1 cellular context compared by ENCODE assay signal in genomic region chr17:17835415-17836249, GRCh38.
TF ChIP-seq lines count a peak whose summit lies in the region.

No MANE protein-coding gene starts in this region.

TF ChIP-seq in K562, 482 proteins besides CTCF, POLR2A, EP300 and RAD21 (continued from another document and continues in another):
- TF ChIP-seq DLX4 (CRISPR knock-in tag; IDR thresholded peaks at IDR 0.05) (no peak), SPI1 (IDR thresholded peaks at IDR 0.05; ENCODE audit: borderline replicate concordance, low read depth, low read length) (no peak), SIN3B (IDR thresholded peaks at IDR 0.05; ENCODE audit: low read depth) (no peak), NR0B1 (IDR thresholded peaks at IDR 0.05; ENCODE audit: partially characterized antibody) (no peak), HNRNPUL1 (IDR thresholded peaks at IDR 0.05; ENCODE audit: low read length) (no peak), ZNF589 (CRISPR knock-in tag; IDR thresholded peaks at IDR 0.05; ENCODE audit: low read depth) (no peak), ZBTB43 (CRISPR knock-in tag; IDR thresholded peaks at IDR 0.05) (no peak), ETS2 (tag; IDR thresholded peaks at IDR 0.05; ENCODE audit: borderline replicate concordance, poor library complexity, severe bottlenecking) (no peak), CREB3L1 (IDR thresholded peaks at IDR 0.05; ENCODE audit: borderline replicate concordance, low read depth) (no peak; the same call in 1 of the 2 replicates), RBM25 (IDR thresholded peaks at IDR 0.05; ENCODE audit: low read depth, low read length, severe bottlenecking) (no peak), ELK1 (CRISPR knock-in tag; IDR thresholded peaks at IDR 0.05) (no peak), THAP12 (CRISPR knock-in tag; IDR thresholded peaks at IDR 0.05) (no peak), ZKSCAN3 (CRISPR knock-in tag; IDR thresholded peaks at IDR 0.05) (no peak), HEY1 (CRISPR knock-in tag; IDR thresholded peaks at IDR 0.05; ENCODE audit: borderline replicate concordance) (no peak), ZFP1 (CRISPR knock-in tag; IDR thresholded peaks at IDR 0.05) (no peak), KAT8 (IDR thresholded peaks at IDR 0.05; ENCODE audit: low read depth) (no peak), SMAD2 (IDR thresholded peaks at IDR 0.05; ENCODE audit: low read depth, low read length) (no peak), ARID2 (IDR thresholded peaks at IDR 0.05) (0 out of 2 replicates have a peak, but pooled peaks have one; percentile 33), ZKSCAN1 (IDR thresholded peaks at IDR 0.05; ENCODE audit: low read depth, low read length) (no peak), HOMEZ (CRISPR knock-in tag; IDR thresholded peaks at IDR 0.05) (no peak), SOX6 (IDR thresholded peaks at IDR 0.05) (no peak), YBX1 (IDR thresholded peaks at IDR 0.05) (no peak), ZNF165 (CRISPR knock-in tag; IDR thresholded peaks at IDR 0.05; ENCODE audit: borderline replicate concordance) (no peak), ZBTB7A (IDR thresholded peaks at IDR 0.05; ENCODE audit: borderline replicate concordance, control insufficient read depth, low read depth, low read length) (no peak), ZNF740 (CRISPR knock-in tag; IDR thresholded peaks at IDR 0.05) (no peak), ZNF740 (tag; IDR thresholded peaks at IDR 0.05) (no peak), ZNF764 (CRISPR knock-in tag; IDR thresholded peaks at IDR 0.05; ENCODE audit: low read depth) (no peak), STAT6 (CRISPR knock-in tag; IDR thresholded peaks at IDR 0.05) (no peak), MCM2 (IDR thresholded peaks at IDR 0.05; ENCODE audit: low read depth) (no peak), NFIC (IDR thresholded peaks at IDR 0.05) (0 out of 2 replicates have a peak, but pooled peaks have one; percentile 1), YY1 (IDR thresholded peaks at IDR 0.05; ENCODE audit: borderline replicate concordance in 1 of 3, control insufficient read depth in 1 of 3, extremely low read depth in 1 of 3, insufficient read depth in 3 of 3, insufficient read length in 1 of 3, insufficient replicate concordance in 2 of 3, low read depth in 1 of 3, low read length in 2 of 3) (no peak), ZBTB8A (IDR thresholded peaks at IDR 0.05; ENCODE audit: partially characterized antibody) (no peak), EHMT2 (IDR thresholded peaks at IDR 0.05) (no peak), ELF2 (CRISPR knock-in tag; IDR thresholded peaks at IDR 0.05) (no peak), ZNF57 (CRISPR knock-in tag; IDR thresholded peaks at IDR 0.05) (no peak), IRF1 (CRISPR knock-in tag; IDR thresholded peaks at IDR 0.05; ENCODE audit: borderline replicate concordance) (no peak), ZBTB33 (CRISPR knock-in tag; IDR thresholded peaks at IDR 0.05) (no peak), ZNF133 (CRISPR knock-in tag; IDR thresholded peaks at IDR 0.05) (no peak), TFAP4 (CRISPR knock-in tag; IDR thresholded peaks at IDR 0.05; ENCODE audit: borderline replicate concordance) (no peak), SMARCE1 (IDR thresholded peaks at IDR 0.05) (peak; percentile 37), ARHGAP35 (IDR thresholded peaks at IDR 0.05; ENCODE audit: partially characterized antibody) (no peak), FOXJ3 (CRISPR knock-in tag; IDR thresholded peaks at IDR 0.05) (no peak), TEAD1 (CRISPR knock-in tag; IDR thresholded peaks at IDR 0.05) (0 out of 4 replicates have a peak, but pooled peaks of 1 of the 2 experiments have one; percentile 22), USF1 (CRISPR knock-in tag; IDR thresholded peaks at IDR 0.05) (no peak), CBX2 (IDR thresholded peaks at IDR 0.05; ENCODE audit: insufficient read depth, low read length, poor library complexity, severe bottlenecking) (no peak), NFE2 (IDR thresholded peaks at IDR 0.05; ENCODE audit: low read depth) (no peak), MAX (CRISPR knock-in tag; IDR thresholded peaks at IDR 0.05) (no peak), RBFOX2 (IDR thresholded peaks at IDR 0.05; ENCODE audit: low read depth, low read length) (no peak)
